Comparison of ENCODE assay signal across 28 cellular contexts in the genomic region with DNA sequence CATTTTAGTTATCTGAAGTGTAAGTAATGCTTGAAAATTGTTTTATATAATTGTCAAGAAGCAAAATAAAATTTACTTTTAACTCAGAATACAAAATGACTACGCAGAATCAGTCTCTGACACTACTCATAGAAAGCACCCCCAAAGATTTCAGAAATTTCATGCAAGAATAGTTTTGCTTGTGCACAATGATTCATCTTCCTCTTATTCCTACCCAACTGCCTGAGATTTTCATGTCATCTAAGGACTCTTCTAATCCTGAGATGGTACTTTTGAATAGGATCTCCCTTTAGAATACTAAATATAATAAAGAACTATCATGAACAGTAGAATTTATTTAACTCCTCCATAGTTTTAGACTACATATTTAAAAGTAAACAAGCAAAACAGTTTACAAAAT.
"Had no signal": no experiment of that assay in that cellular context is flagged by ENCODE, and none has a peak within 500 bp of the region (broad histone marks: within the 10 kb centered on the region; RNA-seq: fewer than 3 reads in every experiment).

No MANE protein-coding gene starts in this region.

- H3K27me3 ChIP-seq: heart right ventricle, neural progenitor cell, right lobe of liver, spleen, tibial artery, upper lobe of left lung, uterus had no signal

- H3K36me3 Mint-ChIP-seq: memory B cell; natural killer cell treated with Interleukin-12 subunit alpha and Interleukin-12 subunit beta and Interleukin-15 and Interleukin-18, amount 100 ng/mL, for 72 hours; neural progenitor cell; stimulated activated memory B cell treated with anti-CD40 and anti-IgM and Interleukin-4, amounts not matched to agents 10 μg/mL and 1 μg/mL and 100 μg/mL, for 72 hours had no signal

- H3K27ac ChIP-seq: coronary artery, heart right ventricle, left ventricle myocardium inferior, lower lobe of right lung, neural progenitor cell, ovary, prostate gland, right lobe of liver, spleen, tibial artery, upper lobe of left lung, uterus had no signal

- H3K27me3 Mint-ChIP-seq: memory B cell; natural killer cell treated with Interleukin-12 subunit alpha and Interleukin-12 subunit beta and Interleukin-15 and Interleukin-18, amount 100 ng/mL, for 72 hours; stimulated activated memory B cell treated with anti-CD40 and anti-IgM and Interleukin-4, amounts not matched to agents 10 μg/mL and 1 μg/mL and 100 μg/mL, for 72 hours; stimulated activated naive CD8-positive, alpha-beta T cell treated with anti-CD3 and anti-CD28 coated beads, Interleukin-15, Interleukin-2, amounts not matched to agents 100 ng/mL and 50 ng/mL, for 24 hours had no signal

- H3K4me3 Mint-ChIP-seq: endodermal cell; memory B cell; natural killer cell treated with Interleukin-12 subunit alpha and Interleukin-12 subunit beta and Interleukin-15 and Interleukin-18, amount 100 ng/mL, for 72 hours; neural progenitor cell; stimulated activated memory B cell treated with anti-CD40 and anti-IgM and Interleukin-4, amounts not matched to agents 10 μg/mL and 1 μg/mL and 100 μg/mL, for 72 hours; stimulated activated naive CD8-positive, alpha-beta T cell treated with anti-CD3 and anti-CD28 coated beads, Interleukin-15, Interleukin-2, amounts not matched to agents 100 ng/mL and 50 ng/mL, for 24 hours had no signal

- H3K27ac Mint-ChIP-seq: endodermal cell; memory B cell; natural killer cell treated with Interleukin-12 subunit alpha and Interleukin-12 subunit beta and Interleukin-15 and Interleukin-18, amount 100 ng/mL, for 72 hours; neural progenitor cell; stimulated activated memory B cell treated with anti-CD40 and anti-IgM and Interleukin-4, amounts not matched to agents 10 μg/mL and 1 μg/mL and 100 μg/mL, for 72 hours; stimulated activated naive CD8-positive, alpha-beta T cell treated with anti-CD3 and anti-CD28 coated beads, Interleukin-15, Interleukin-2, amounts not matched to agents 100 ng/mL and 50 ng/mL, for 24 hours had no signal

- H3K4me3 ChIP-seq: coronary artery, heart right ventricle, left ventricle myocardium inferior, lower lobe of right lung, neural progenitor cell, ovary, prostate gland, right lobe of liver, spleen, tibial artery, upper lobe of left lung, uterus had no signal

- ATAC-seq: heart right ventricle; left cardiac atrium; lower lobe of right lung; natural killer cell treated with Interleukin-12 subunit alpha and Interleukin-12 subunit beta and Interleukin-15 and Interleukin-18, amount 100 ng/mL, for 72 hours; right lobe of liver; stimulated activated memory B cell treated with anti-CD40 and anti-IgM and Interleukin-4, amounts not matched to agents 10 μg/mL and 1 μg/mL and 100 μg/mL, for 72 hours had no signal

- H3K9ac ChIP-seq: neural progenitor cell had no signal

- H3K4me1 Mint-ChIP-seq: endodermal cell; memory B cell; neural progenitor cell; stimulated activated memory B cell treated with anti-CD40 and anti-IgM and Interleukin-4, amounts not matched to agents 10 μg/mL and 1 μg/mL and 100 μg/mL, for 72 hours had no signal

- H3K4me2 ChIP-seq: neural progenitor cell had no signal

- FAIRE-seq: endothelial cell of umbilical vein had no signal

- H2AFZ ChIP-seq: neural progenitor cell had no signal

- DNase-seq: effector CD4-positive, alpha-beta T cell; endodermal cell; heart right ventricle; hypothalamus; islet precursor cell; left cardiac atrium; left ventricle myocardium inferior; lower lobe of right lung; midbrain; nucleus accumbens; ovary; retina; right lobe of liver; spleen; stimulated activated CD4-positive, alpha-beta T cell treated with anti-CD3 and anti-CD28 coated beads, Interleukin-15, amount 100 ng/mL, for 24 hours; stimulated activated CD4-positive, alpha-beta T cell treated with anti-CD3 and anti-CD28 coated beads, Interleukin-1b, Interleukin-23, amount 100 ng/mL, for 48 hours; stimulated activated CD4-positive, alpha-beta T cell treated with anti-CD3 and anti-CD28 coated beads, Interleukin-4, amount 100 ng/mL, for 24 hours; tibial artery; upper lobe of left lung; uterus had no signal

- H3K9me3 Mint-ChIP-seq: endodermal cell; memory B cell; neural progenitor cell; stimulated activated memory B cell treated with anti-CD40 and anti-IgM and Interleukin-4, amounts not matched to agents 10 μg/mL and 1 μg/mL and 100 μg/mL, for 72 hours; stimulated activated naive CD8-positive, alpha-beta T cell treated with anti-CD3 and anti-CD28 coated beads, Interleukin-15, Interleukin-2, amounts not matched to agents 100 ng/mL and 50 ng/mL, for 24 hours had no signal

- H3K4me1 ChIP-seq: heart right ventricle, left ventricle myocardium inferior, lower lobe of right lung, neural progenitor cell, prostate gland, right lobe of liver, spleen, upper lobe of left lung, uterus had no signal

- H3K36me3 ChIP-seq: heart right ventricle, left ventricle myocardium inferior, lower lobe of right lung, neural progenitor cell, ovary, prostate gland, right lobe of liver, spleen, tibial artery, upper lobe of left lung, uterus had no signal

- H3K9me3 ChIP-seq: heart right ventricle, left ventricle myocardium inferior, lower lobe of right lung, ovary, prostate gland, right lobe of liver, spleen, tibial artery, upper lobe of left lung, uterus had no signal
